Comparison of ENCODE assay signal across 27 cellular contexts in the genomic region with DNA sequence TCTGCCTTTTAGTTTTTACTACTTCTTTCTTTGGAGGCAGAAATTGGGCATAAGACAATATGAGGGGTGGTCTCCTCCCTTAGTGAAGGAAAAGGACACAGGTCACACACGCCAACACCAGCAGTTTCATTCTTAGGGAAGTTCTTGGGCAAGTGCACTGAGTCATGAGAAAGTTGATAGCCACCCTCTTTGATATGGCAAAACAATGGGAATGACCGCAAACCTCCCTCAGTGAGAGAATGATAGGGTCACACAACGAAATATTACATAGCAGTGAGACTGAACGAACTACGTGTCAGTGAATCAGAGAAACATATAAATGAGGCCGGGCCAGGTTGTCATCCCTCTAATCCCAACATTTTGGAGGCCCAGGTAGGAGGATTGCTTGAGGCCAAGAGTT. TPM values are rescaled to one million over a fixed set of nuclear protein-coding genes. Genes with fewer than 3 reads are reported as not detected.
DNase-seq lines count a peak whose midpoint lies in the region; ATAC-seq and TF ChIP-seq lines count a peak whose summit lies in the region.
"Had no signal": no experiment of that assay in that cellular context is flagged by ENCODE, and none has a peak within 500 bp of the region (broad histone marks: within the 10 kb centered on the region; RNA-seq: fewer than 3 reads in every experiment).

No MANE protein-coding gene starts in this region.

- no peak for ATAC-seq in CD8-positive, alpha-beta T cell
- ATAC-seq in T-helper 17 cell (no peak), left colon (peak; percentile 16), HG03280 (IDR thresholded peaks at IDR 0.05; ENCODE audit: unreplicated experiment) (no peak), lower lobe of right lung (no peak)
- ATAC-seq: pancreas had no signal

- H3K36me3 Mint-ChIP-seq in CD8-positive, alpha-beta T cell, result peaks cover 19% of the 10 kb centered on the region
- no peaks in the 10 kb centered on the region for H3K36me3 Mint-ChIP-seq in T-helper 17 cell (ENCODE audit: low read depth)

- no peak for DNase-seq in CD8-positive, alpha-beta T cell
- DNase-seq in T-helper 17 cell (no peak), left colon (no peak), stomach (no peak), NCI-H345 (lab: John Stamatoyannopoulos, UW) (no peak), lower lobe of right lung (no peak)
- DNase-seq: activated CD8-positive, alpha-beta memory T cell treated with anti-CD3 and anti-CD28 coated beads for 24 hours; activated effector memory CD4-positive, alpha-beta T cell treated with anti-CD3 and anti-CD28 coated beads, Interleukin-2, amount 50 U/mL, for 16 hours; dorsolateral prefrontal cortex; GDM1; glutamatergic neuron; islet precursor cell; Karpas-422; NCI-H1417 treated with DMSO at 0.1 percent for 48 hours; NCI-H2081 treated with DMSO at 0.1 percent for 48 hours; NCI-H226; NCI-H748 treated with DMSO at 0.1 percent for 48 hours; pancreas; RPMI8226; stimulated activated CD4-positive, alpha-beta T cell treated with anti-CD3 and anti-CD28 coated beads, Interleukin-12 subunit alpha, Interleukin-12 subunit beta, amount 100 ng/mL, for 4 hours; stimulated activated CD4-positive, alpha-beta T cell treated with anti-CD3 and anti-CD28 coated beads, Interleukin-4, amount 100 ng/mL, for 1 hour had no signal

- TF ChIP-seq POLR2A in stomach (IDR thresholded peaks at IDR 0.05), result no peak

- no peaks in the 10 kb centered on the region for H3K27me3 Mint-ChIP-seq in CD8-positive, alpha-beta T cell (ENCODE audit: low read depth)
- H3K27me3 Mint-ChIP-seq in T-helper 17 cell, result no peaks in the 10 kb centered on the region
- H3K27me3 Mint-ChIP-seq: CD8-positive, alpha-beta memory T cell had no signal

- no peaks in the 10 kb centered on the region for H3K9me3 Mint-ChIP-seq in CD8-positive, alpha-beta T cell
- H3K9me3 Mint-ChIP-seq: CD8-positive, alpha-beta memory T cell; neural crest cell had no signal

- H3K4me1 Mint-ChIP-seq in CD8-positive, alpha-beta T cell (ENCODE audit: low read depth), result peaks cover 45% of the 10 kb centered on the region
- H3K4me1 Mint-ChIP-seq in T-helper 17 cell, result peaks cover 57% of the 10 kb centered on the region

- H3K27ac ChIP-seq in CD8-positive, alpha-beta T cell (ENCODE audit: low read depth, low read length), result no peak overlapping the region
- H3K27ac ChIP-seq in stomach (peak overlapping the region in 4 of 5 donors; percentile 15 to 97 (median 50)), lower lobe of right lung (no peak overlapping the region)
- H3K27ac ChIP-seq: HL-60, pancreas, right atrium auricular region had no signal

- no peak for TF ChIP-seq EP300 in stomach (IDR thresholded peaks at IDR 0.05)

- POLR2A ChIA-PET in CD8-positive, alpha-beta T cell (lab: Charles Lee), result no interaction called here

- peaks cover 28% of the 10 kb centered on the region for H3K4me1 ChIP-seq in CD8-positive, alpha-beta T cell (ENCODE audit: insufficient read depth, low read length)
- H3K4me1 ChIP-seq in stomach (peaks cover 84 to 99% (median 93%) of the 10 kb centered on the region in 4 donors), lower lobe of right lung (peaks cover 89% of the 10 kb centered on the region)
- H3K4me1 ChIP-seq: HAP-1 had no signal

- no peak overlapping the region for H3K4me3 Mint-ChIP-seq in CD8-positive, alpha-beta T cell
- H3K4me3 Mint-ChIP-seq in T-helper 17 cell, result peak overlapping the region; percentile 12
- H3K4me3 Mint-ChIP-seq: CD8-positive, alpha-beta memory T cell; neural crest cell had no signal

- WGBS in stomach, 5 donors, result 62 to 74% (median 72%) methylated on average over 6 of the region's 6 CpGs

- TF ChIP-seq CTCF in CD8-positive, alpha-beta T cell (IDR thresholded peaks at IDR 0.05), result no peak
- TF ChIP-seq CTCF in stomach (IDR thresholded peaks at IDR 0.05) (no peak), lower lobe of right lung (IDR thresholded peaks at IDR 0.05) (no peak)

- H3K27ac Mint-ChIP-seq in CD8-positive, alpha-beta T cell, result peak overlapping the region; percentile 10
- H3K27ac Mint-ChIP-seq in T-helper 17 cell, result peak overlapping the region; percentile 64

- H3K9me3 ChIP-seq in CD8-positive, alpha-beta T cell (ENCODE audit: low read length), result no peaks in the 10 kb centered on the region
- H3K9me3 ChIP-seq in T-helper 17 cell (ENCODE audit: control insufficient read depth, low read length, poor library complexity, severe bottlenecking) (no peaks in the 10 kb centered on the region), stomach (no peaks in the 10 kb centered on the region), lower lobe of right lung (no peaks in the 10 kb centered on the region)
- H3K9me3 ChIP-seq: HAP-1, pancreas, right atrium auricular region had no signal

- CTCF ChIA-PET in CD8-positive, alpha-beta T cell (lab: Charles Lee), result interaction anchor here (1.4 kb wide), 1 partner anchor 19 kb away, joined by 4 read pairs; a partner anchor contains a TSS

- intact Hi-C loops in CD8-positive, alpha-beta T cell (cut with DNase I, micrococcal nuclease), result no loop called here
- intact Hi-C loops in left colon (cut with DNase I, micrococcal nuclease), result no loop called here
- intact Hi-C loops in stomach (cut with DNase I; ENCODE audit: low total_unique reads), result no loop called here
- intact Hi-C loops in lower lobe of right lung (cut with DNase I), result no loop called here

- H3K36me3 ChIP-seq in CD8-positive, alpha-beta T cell (ENCODE audit: insufficient read depth, low read length), result no peaks in the 10 kb centered on the region
- peaks cover 0 to 12% (median 7%) of the 10 kb centered on the region in 4 donors for H3K36me3 ChIP-seq in stomach
- H3K36me3 ChIP-seq in lower lobe of right lung, result peaks cover 12% of the 10 kb centered on the region
- H3K36me3 ChIP-seq: HAP-1, pancreas, right atrium auricular region had no signal

- no peak overlapping the region for H3K4me3 ChIP-seq in CD8-positive, alpha-beta T cell (ENCODE audit: low read depth, low read length)
- H3K4me3 ChIP-seq in stomach (no peak overlapping the region), lower lobe of right lung (no peak overlapping the region)
- H3K4me3 ChIP-seq: dorsolateral prefrontal cortex, HAP-1, pancreas, right atrium auricular region had no signal

- no peaks in the 10 kb centered on the region for H3K27me3 ChIP-seq in CD8-positive, alpha-beta T cell (ENCODE audit: insufficient read depth, low read length)
- H3K27me3 ChIP-seq in stomach, result no peaks in the 10 kb centered on the region
- H3K27me3 ChIP-seq in lower lobe of right lung (ENCODE audit: low read depth), result no peaks in the 10 kb centered on the region
- H3K27me3 ChIP-seq: dorsolateral prefrontal cortex, pancreas, right atrium auricular region had no signal

RNA-seq across cellular contexts. Expression of a gene that starts 20.0 kb away (rescaled TPM):
- total RNA-seq in CD8-positive, alpha-beta T cell, result 10 to 100 TPM in 1 of 2 experiments, 1 to 10 TPM in 1; 10.0 to 12.0 TPM
- total RNA-seq in T-helper 17 cell, result 10 to 100 TPM; 72.8 to 79.0 TPM
- 10 to 100 TPM; 32.9 to 51.4 TPM for total RNA-seq in left colon
- total RNA-seq in stomach, result 10 to 100 TPM; 12.7 to 73.9 (median 37.4) TPM
- polyA plus RNA-seq in stomach, result 1 to 10 TPM; 1.9 to 4.1 (median 4.0) TPM
- total RNA-seq in lower lobe of right lung, result 48.5 TPM

Comparison
In these comparisons a context has a peak if more than half of its experiments do, and no peak if none do; other contexts are left out.
1. H3K27ac ChIP-seq: peak in stomach (4 of 5); none in CD8-positive, alpha-beta T cell (single experiment) and lower lobe of right lung (single experiment).